Comparison of ENCODE assay signal across 8 cellular contexts in the genomic region with DNA sequence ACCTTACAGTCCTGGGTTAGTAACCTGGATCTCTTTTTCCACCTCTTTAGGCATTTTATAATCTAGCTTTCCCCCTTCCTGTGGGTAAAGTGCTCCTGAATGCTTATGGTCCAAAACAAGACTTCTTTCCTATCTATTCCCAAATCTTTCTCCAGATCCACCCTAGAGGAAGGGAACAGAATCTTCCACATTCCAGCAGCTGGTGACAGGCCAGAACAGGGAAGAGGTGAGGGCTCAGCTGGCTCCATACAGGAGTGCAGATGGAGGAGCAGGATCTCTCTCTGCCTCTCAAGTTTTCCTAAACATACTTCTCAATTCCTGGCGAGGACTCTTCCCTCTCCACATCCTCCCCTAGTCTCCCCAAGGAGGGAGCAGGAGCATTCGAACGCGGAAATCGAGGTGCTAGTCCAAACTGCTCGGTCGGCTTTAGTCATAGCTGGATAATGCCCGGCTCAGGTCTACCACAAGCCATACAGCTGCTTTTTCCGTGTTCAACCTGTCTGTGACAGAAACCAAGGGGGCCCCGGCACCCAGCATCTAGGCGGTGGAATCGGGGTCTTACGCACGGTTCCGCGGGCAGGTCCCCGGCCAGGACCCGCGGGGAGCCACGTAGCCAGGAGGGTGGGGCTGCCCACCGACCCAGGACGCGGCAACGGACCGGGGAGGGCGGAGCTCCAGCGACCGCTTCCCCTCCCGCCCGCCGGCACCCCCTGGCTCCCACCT. TPM values are rescaled to one million over a fixed set of nuclear protein-coding genes. Genes with fewer than 3 reads are reported as not detected.
DNase-seq lines count a peak whose midpoint lies in the region; ATAC-seq and TF ChIP-seq lines count a peak whose summit lies in the region.

No MANE protein-coding gene starts in this region.

- peaks cover 17 to 85% (median 78%) of the 10 kb centered on the region in 5 donors for H3K4me1 ChIP-seq in subcutaneous abdominal adipose tissue (ENCODE audit: control insufficient read depth in 5 of 5, insufficient read depth in 5 of 5, low read length in 5 of 5)

- H3K36me3 Mint-ChIP-seq in CD4-positive, alpha-beta T cell (ENCODE audit: low read depth): peaks cover 35% of the 10 kb centered on the region
- H3K36me3 Mint-ChIP-seq in activated naive CD8-positive, alpha-beta T cell: no peaks in the 10 kb centered on the region

- H3K27me3 ChIP-seq in CD4-positive, alpha-beta T cell (ENCODE audit: control insufficient read depth, insufficient read depth, low read length): no peaks in the 10 kb centered on the region
- no peaks in the 10 kb centered on the region for H3K27me3 ChIP-seq in subcutaneous abdominal adipose tissue (ENCODE audit: control insufficient read depth in 5 of 5, insufficient read depth in 4 of 5, low read length in 5 of 5)

- peak; percentile 40 for ATAC-seq in CD4-positive, alpha-beta T cell (ENCODE audit: poor library complexity)
- ATAC-seq in GM19438 (IDR thresholded peaks at IDR 0.05; ENCODE audit: low read depth, unreplicated experiment): peak; percentile 20
- ATAC-seq in HG03460 (IDR thresholded peaks at IDR 0.05; ENCODE audit: unreplicated experiment): peak; percentile 30

- intact Hi-C loops in CD4-positive, alpha-beta T cell (cut with DNase I, micrococcal nuclease): loop anchor here (1.0 to 5.0 kb wide), 5 partner anchors 8 to 99 kb away; a partner anchor contains a TSS

- no peak for TF ChIP-seq CTCF in CD4-positive, alpha-beta T cell (IDR thresholded peaks at IDR 0.05)

- peak overlapping the region; percentile 71 to 94 (median 92) for H3K9ac ChIP-seq in subcutaneous abdominal adipose tissue (ENCODE audit: low read length in 5 of 5)

- DNase-seq in CD4-positive, alpha-beta T cell: no peak
- DNase-seq in iris pigment epithelial cell (ENCODE audit: low read depth) (peak; percentile 47), occipital lobe (lab: John Stamatoyannopoulos, UW) (no peak), mucosa of gallbladder (ENCODE audit: low spot score) (no peak)

- H3K4me1 Mint-ChIP-seq in CD4-positive, alpha-beta T cell (ENCODE audit: low read depth): peaks cover 71% of the 10 kb centered on the region
- peaks cover 58% of the 10 kb centered on the region for H3K4me1 Mint-ChIP-seq in activated naive CD8-positive, alpha-beta T cell (ENCODE audit: low read depth)

- no peaks in the 10 kb centered on the region for H3K9me3 ChIP-seq in CD4-positive, alpha-beta T cell (ENCODE audit: control insufficient read depth, low read length)
- no peaks in the 10 kb centered on the region for H3K9me3 ChIP-seq in subcutaneous abdominal adipose tissue (ENCODE audit: control insufficient read depth in 5 of 5, low read length in 5 of 5)

- peaks cover 0 to 11% (median 7%) of the 10 kb centered on the region in 5 donors for H3K36me3 ChIP-seq in subcutaneous abdominal adipose tissue (ENCODE audit: control insufficient read depth in 5 of 5, insufficient read depth in 5 of 5, low read length in 5 of 5)

- CTCF ChIA-PET in CD4-positive, alpha-beta T cell (lab: Charles Lee): interaction anchor here (1.4 to 4.6 kb wide), 8 partner anchors 8 to 44 kb away, joined by 3 to 19 read pairs (median 6); a partner anchor contains a TSS

- no peaks in the 10 kb centered on the region for H3K9me3 Mint-ChIP-seq in CD4-positive, alpha-beta T cell
- H3K9me3 Mint-ChIP-seq in activated naive CD8-positive, alpha-beta T cell (ENCODE audit: low read depth): no peaks in the 10 kb centered on the region

- H3K27ac Mint-ChIP-seq in CD4-positive, alpha-beta T cell: peak overlapping the region; percentile 95
- H3K27ac Mint-ChIP-seq in activated naive CD8-positive, alpha-beta T cell: peak overlapping the region; percentile 99

- H3K27ac ChIP-seq in CD4-positive, alpha-beta T cell (ENCODE audit: low read depth, low read length): peak overlapping the region; percentile 96
- peak overlapping the region; percentile 92 for H3K27ac ChIP-seq in subcutaneous abdominal adipose tissue (ENCODE audit: low read depth, low read length)

- H3K4me3 Mint-ChIP-seq in CD4-positive, alpha-beta T cell: peak overlapping the region; percentile 96
- peak overlapping the region; percentile 99 for H3K4me3 Mint-ChIP-seq in activated naive CD8-positive, alpha-beta T cell

- H3K27me3 Mint-ChIP-seq in CD4-positive, alpha-beta T cell: no peaks in the 10 kb centered on the region
- H3K27me3 Mint-ChIP-seq in activated naive CD8-positive, alpha-beta T cell: no peaks in the 10 kb centered on the region

- POLR2A ChIA-PET in CD4-positive, alpha-beta T cell (lab: Charles Lee): interaction anchor here (0.5 to 7.9 kb wide), 29 partner anchors 9 to 1316 kb away, joined by 3 to 214 read pairs (median 7); a partner anchor contains a TSS

- H3K4me3 ChIP-seq in subcutaneous abdominal adipose tissue (ENCODE audit: low read depth in 1 of 5, low read length in 5 of 5): peak overlapping the region; percentile 75 to 92 (median 86)

RNA-seq across cellular contexts. Expression of a gene that starts 4.0 kb away (rescaled TPM):
- 10 to 100 TPM; 68.0 to 71.2 TPM for total RNA-seq in CD4-positive, alpha-beta T cell
- 7.8 TPM for total RNA-seq in occipital lobe
- 27.5 TPM for total RNA-seq in mucosa of gallbladder

RNA-seq across cellular contexts. Expression of a gene that starts 8.6 kb away (rescaled TPM):
- 10 to 100 TPM; 23.1 to 24.7 TPM for total RNA-seq in CD4-positive, alpha-beta T cell
- total RNA-seq in occipital lobe: 16.2 TPM
- total RNA-seq in mucosa of gallbladder: 42.5 TPM

RNA-seq across cellular contexts. Expression of a gene that starts 8.9 kb away (rescaled TPM):
- 1 to 10 TPM; 1.7 to 1.8 TPM for total RNA-seq in CD4-positive, alpha-beta T cell
- total RNA-seq in occipital lobe (2.5 TPM), mucosa of gallbladder (2.2 TPM)

RNA-seq across cellular contexts. Expression of a gene that starts 14.0 kb away (rescaled TPM):
- total RNA-seq in CD4-positive, alpha-beta T cell: 10 to 100 TPM; 29.4 to 33.2 TPM
- total RNA-seq in occipital lobe: 19.0 TPM
- total RNA-seq in mucosa of gallbladder: 26.7 TPM

RNA-seq across cellular contexts. Expression of a gene that starts 14.0 kb away (rescaled TPM):
- 10 to 100 TPM; 19.8 TPM for total RNA-seq in CD4-positive, alpha-beta T cell
- total RNA-seq in occipital lobe (10.0 TPM), mucosa of gallbladder (35.4 TPM)
